37 cellular contexts compared by ENCODE assay signal in genomic region chr4:89551191-89551590, GRCh38.
"Had no signal": no experiment of that assay in that cellular context is flagged by ENCODE, and none has a peak within 500 bp of the region (broad histone marks: within the 10 kb centered on the region; RNA-seq: fewer than 3 reads in every experiment).

No MANE protein-coding gene starts in this region.

- DNase-seq: activated B cell treated with CpG ODN at 0.5 μM for 24 hours; activated CD4-positive, alpha-beta memory T cell treated with anti-CD3 and anti-CD28 coated beads for 36 hours; activated CD4-positive, alpha-beta T cell treated with anti-CD3 and anti-CD28 coated beads for 4 hours; activated CD4-positive, alpha-beta T cell treated with anti-CD3 and anti-CD28 coated beads, Interleukin-2, amount 50 U/mL, for 1 hour; activated CD4-positive, CD25-positive, alpha-beta regulatory T cell treated with anti-CD3 and anti-CD28 coated beads, Interleukin-2, amount 50 U/mL, for 72 hours; activated CD8-positive, alpha-beta memory T cell treated with anti-CD3 and anti-CD28 coated beads, Interleukin-2, amount 50 U/mL, for 4 hours; activated naive CD4-positive, alpha-beta T cell treated with anti-CD3 and anti-CD28 coated beads, Interleukin-2, amount 10 ng/mL, durations not matched to agents 7 days and 5 days; activated naive CD8-positive, alpha-beta T cell treated with anti-CD3 and anti-CD28 coated beads, Interleukin-2, amount 50 U/mL, for 24 hours; activated T-cell treated with anti-CD3 and anti-CD28 coated beads for 4 hours; activated T-cell treated with anti-CD3 and anti-CD28 coated beads, Interleukin-2, amount 50 U/mL, for 4 hours; amygdala; Kasumi-1; KG1; MM.1S; MV-4-11; NCI-H1092; NCI-H1436 treated with DMSO at 0.1 percent for 48 hours; NCI-H1694 treated with DMSO at 0.1 percent for 48 hours; NCI-H2029; NCI-H510A; NCI-H526; NCI-H748 treated with DMSO at 0.1 percent for 48 hours; NK-92 treated with Interleukin-12 subunit alpha and Interleukin-12 subunit beta, amount 100 ng/mL, for 24 hours; PC-3; Peyer's patch; RPMI8226; SHP77 treated with DMSO at 0.1 percent for 48 hours; SW 1271; T-helper 1 cell; T-helper 2 cell; T-helper 9 cell had no signal

- H3K4me1 Mint-ChIP-seq: activated B cell treated with CpG ODN at 0.5 μM for 24 hours; activated naive CD4-positive, alpha-beta T cell treated with anti-CD3 and anti-CD28 coated beads, Interleukin-2, amount 10 ng/mL, durations not matched to agents 7 days and 5 days; activated naive CD8-positive, alpha-beta T cell treated with anti-CD3 and anti-CD28 coated beads, Interleukin-2, amount 50 U/mL, for 24 hours had no signal

- H3K27me3 ChIP-seq: ascending aorta, cardiac muscle cell, Peyer's patch, SJSA1 had no signal

- H3K9me3 ChIP-seq: ascending aorta, Peyer's patch, SJSA1 had no signal

- H3K36me3 Mint-ChIP-seq: activated naive CD4-positive, alpha-beta T cell treated with anti-CD3 and anti-CD28 coated beads, Interleukin-2, amount 10 ng/mL, durations not matched to agents 7 days and 5 days; activated naive CD8-positive, alpha-beta T cell had no signal

- H3K4me3 Mint-ChIP-seq: activated B cell treated with CpG ODN at 0.5 μM for 24 hours; activated CD4-positive, alpha-beta memory T cell treated with anti-CD3 and anti-CD28 coated beads for 36 hours; activated naive CD4-positive, alpha-beta T cell treated with anti-CD3 and anti-CD28 coated beads, Interleukin-2, amount 10 ng/mL, durations not matched to agents 7 days and 5 days; activated naive CD8-positive, alpha-beta T cell; activated naive CD8-positive, alpha-beta T cell treated with anti-CD3 and anti-CD28 coated beads, Interleukin-2, amount 50 U/mL, for 24 hours; activated T-cell treated with anti-CD3 and anti-CD28 coated beads, Interleukin-2, amount 50 U/mL, for 4 hours; activated T-helper 1 cell treated with anti-CD3 and anti-CD28 coated beads, Interleukin-12 subunit alpha, Interleukin-12 subunit beta, Interleukin-2, Interleukin-4 antibody, amounts not matched to agents 30 ng/mL and 10 ng/mL and 1 ng/mL, durations not matched to agents 14 hours and 24 hours and 36 hours had no signal

- ATAC-seq: activated naive CD8-positive, alpha-beta T cell treated with anti-CD3 and anti-CD28 coated beads, Interleukin-2, amount 50 U/mL, for 24 hours; activated T-cell treated with anti-CD3 and anti-CD28 coated beads, Interleukin-2, amount 50 U/mL, for 4 hours; PC-3 had no signal

- H3K27ac Mint-ChIP-seq: activated B cell treated with CpG ODN at 0.5 μM for 24 hours; activated CD4-positive, alpha-beta memory T cell treated with anti-CD3 and anti-CD28 coated beads for 36 hours; activated naive CD4-positive, alpha-beta T cell treated with anti-CD3 and anti-CD28 coated beads, Interleukin-2, amount 10 ng/mL, durations not matched to agents 7 days and 5 days; activated naive CD8-positive, alpha-beta T cell; activated naive CD8-positive, alpha-beta T cell treated with anti-CD3 and anti-CD28 coated beads, Interleukin-2, amount 50 U/mL, for 24 hours; activated T-helper 1 cell treated with anti-CD3 and anti-CD28 coated beads, Interleukin-12 subunit alpha, Interleukin-12 subunit beta, Interleukin-2, Interleukin-4 antibody, amounts not matched to agents 30 ng/mL and 10 ng/mL and 1 ng/mL, durations not matched to agents 14 hours and 24 hours and 36 hours had no signal

- H3K4me3 ChIP-seq: ascending aorta, cardiac muscle cell, Peyer's patch, SJSA1 had no signal

- H3K27ac ChIP-seq: ascending aorta, cardiac muscle cell, Peyer's patch, SJSA1, VCaP had no signal

- H3K36me3 ChIP-seq: ascending aorta, cardiac muscle cell, Peyer's patch, SJSA1 had no signal

- H3K9me3 Mint-ChIP-seq: activated CD4-positive, alpha-beta memory T cell treated with anti-CD3 and anti-CD28 coated beads for 36 hours; activated naive CD4-positive, alpha-beta T cell treated with anti-CD3 and anti-CD28 coated beads, Interleukin-2, amount 10 ng/mL, durations not matched to agents 7 days and 5 days; activated naive CD8-positive, alpha-beta T cell treated with anti-CD3 and anti-CD28 coated beads, Interleukin-2, amount 50 U/mL, for 24 hours; activated T-cell treated with anti-CD3 and anti-CD28 coated beads, Interleukin-2, amount 50 U/mL, for 4 hours had no signal

- H3K4me1 ChIP-seq: ascending aorta, SJSA1 had no signal

- H3K27me3 Mint-ChIP-seq: activated naive CD4-positive, alpha-beta T cell treated with anti-CD3 and anti-CD28 coated beads, Interleukin-2, amount 10 ng/mL, durations not matched to agents 7 days and 5 days; activated naive CD8-positive, alpha-beta T cell treated with anti-CD3 and anti-CD28 coated beads, Interleukin-2, amount 50 U/mL, for 24 hours had no signal
